ENCODE assay signal across 11 cellular contexts in genomic region chr2:105100064-105100840, GRCh38.
DNase-seq lines count a peak whose midpoint lies in the region; ATAC-seq, FAIRE-seq and TF ChIP-seq lines count a peak whose summit lies in the region.
"Had no signal": no experiment of that assay in that cellular context is flagged by ENCODE, and none has a peak within 500 bp of the region (broad histone marks: within the 10 kb centered on the region; RNA-seq: fewer than 3 reads in every experiment).

No MANE protein-coding gene starts in this region.

- H3K9ac ChIP-seq in GM12878 (ENCODE audit: control insufficient read depth, insufficient read depth, low read length): no peak overlapping the region

- no peak for DNase-seq in GM12892 (ENCODE audit: insufficient read length)
- peak; percentile 11 for DNase-seq in GM12878 (ENCODE audit: low read depth, low spot score)
- no peak for DNase-seq in activated T-helper 2 cell treated with anti-CD3 and anti-CD28 coated beads, Interferon-gamma antibody, Interleukin-2, Interleukin-4, amounts not matched to agents 10 μg/mL and 5 μg/mL and 100 μg/mL, durations not matched to agents 14 hours and 24 hours and 36 hours (ENCODE audit: low spot score)
- no peak for DNase-seq in foreskin fibroblast
- DNase-seq in stimulated activated CD8-positive, alpha-beta memory T cell treated with anti-CD3 and anti-CD28 coated beads, Interleukin-4, amount 100 ng/mL, for 48 hours: no peak
- no peak for DNase-seq in NCI-H748 treated with DMSO at 0.1 percent for 48 hours (lab: John Stamatoyannopoulos, UW)
- DNase-seq: activated T-cell treated with anti-CD3 and anti-CD28 coated beads, Interleukin-2, amount 50 U/mL, for 4 hours; T1000 had no signal

- H3K9me3 ChIP-seq in GM12878 (replicated peaks; ENCODE audit: control insufficient read depth, insufficient read depth, low read length): no peaks in the 10 kb centered on the region

- BruUV-seq in GM12878 (replicated peaks; lab: Mats Ljungman, UMichigan): no TSS peak

- H3K4me1 Mint-ChIP-seq in activated T-helper 2 cell treated with anti-CD3 and anti-CD28 coated beads, Interferon-gamma antibody, Interleukin-2, Interleukin-4, amounts not matched to agents 10 μg/mL and 5 μg/mL and 100 μg/mL, durations not matched to agents 14 hours and 24 hours and 36 hours (ENCODE audit: low read depth): peaks cover 5% of the 10 kb centered on the region

- H3K4me2 ChIP-seq in GM12878 (ENCODE audit: control insufficient read depth, insufficient read depth): no peak overlapping the region

- H3K79me2 ChIP-seq in GM12878 (ENCODE audit: control insufficient read depth, insufficient read depth, low read length): no peaks in the 10 kb centered on the region

- TF ChIP-seq RAD21 in GM12878 (IDR thresholded peaks at IDR 0.05; ENCODE audit: insufficient read depth, low read depth, low read length): no peak

- TF ChIP-seq POLR2A in GM12892 (IDR thresholded peaks at IDR 0.05; ENCODE audit: low read depth, low read length): no peak
- no peak for TF ChIP-seq POLR2A in GM12878 (IDR thresholded peaks at IDR 0.05; ENCODE audit: low read depth, low read length)

- no peaks in the 10 kb centered on the region for H4K20me1 ChIP-seq in GM12878 (ENCODE audit: control insufficient read depth, insufficient read depth)

- no peaks in the 10 kb centered on the region for H3K4me1 ChIP-seq in GM12878 (ENCODE audit: control insufficient read depth, insufficient read depth, low read length)

- RAD21 ChIA-PET in GM12878 (lab: Charles Lee; ENCODE audit: unreplicated experiment): no interaction called here

- FAIRE-seq in GM12892 (lab: Jason Lieb, UNC) (peak; percentile 38), GM12878 (lab: Jason Lieb, UNC) (no peak)

- peaks cover 26% of the 10 kb centered on the region for H3K36me3 Mint-ChIP-seq in activated T-helper 2 cell treated with anti-CD3 and anti-CD28 coated beads, Interferon-gamma antibody, Interleukin-2, Interleukin-4, amounts not matched to agents 10 μg/mL and 5 μg/mL and 100 μg/mL, durations not matched to agents 14 hours and 24 hours and 36 hours (ENCODE audit: low read depth)

- CTCF ChIA-PET in GM12878 (lab: Yijun Ruan, JAX): interaction anchor here (0.6 to 1.8 kb wide), 4 partner anchors 15 to 450 kb away, joined by 3 to 8 read pairs (median 3); no protein-coding TSS in a partner anchor

- H3K27me3 Mint-ChIP-seq in activated T-helper 2 cell treated with anti-CD3 and anti-CD28 coated beads, Interferon-gamma antibody, Interleukin-2, Interleukin-4, amounts not matched to agents 10 μg/mL and 5 μg/mL and 100 μg/mL, durations not matched to agents 14 hours and 24 hours and 36 hours (ENCODE audit: low read depth): no peaks in the 10 kb centered on the region

- no peak for TF ChIP-seq EP300 in GM12878 (IDR thresholded peaks at IDR 0.05; ENCODE audit: borderline replicate concordance in 1 of 2, control insufficient read depth in 1 of 2, low read depth in 2 of 2, low read length in 2 of 2)

- no peak for TF ChIP-seq CTCF in GM12878 (IDR thresholded peaks at IDR 0.05 in 2 of 3, conservative IDR thresholded peaks at IDR 0.05 in 1 of 3; ENCODE audit: control insufficient read depth in 2 of 3, extremely low read depth in 1 of 3, insufficient read depth in 1 of 3, low read depth in 3 of 3, low read length in 3 of 3)
- TF ChIP-seq CTCF in foreskin fibroblast (IDR thresholded peaks at IDR 0.05; ENCODE audit: low read depth, low read length): no peak

- no peak overlapping the region for H3K4me3 ChIP-seq in GM12878
- H3K4me3 ChIP-seq in foreskin fibroblast (ENCODE audit: low read depth in 1 of 2, low read length in 2 of 2): no peak overlapping the region

- peak; percentile 68 for ATAC-seq in GM21447 (IDR thresholded peaks at IDR 0.05; ENCODE audit: unreplicated experiment)
- ATAC-seq in HG03175 (IDR thresholded peaks at IDR 0.05; ENCODE audit: unreplicated experiment): peak; percentile 60
- peak; percentile 35; the same call in 2 of the 3 replicates for ATAC-seq in GM12878
- ATAC-seq: activated T-cell treated with anti-CD3 and anti-CD28 coated beads, Interleukin-2, amount 50 U/mL, for 4 hours had no signal

- in situ Hi-C loops in GM12878 (cut with MboI): no loop called here

- no peaks in the 10 kb centered on the region for H3K9me3 Mint-ChIP-seq in activated T-helper 2 cell treated with anti-CD3 and anti-CD28 coated beads, Interferon-gamma antibody, Interleukin-2, Interleukin-4, amounts not matched to agents 10 μg/mL and 5 μg/mL and 100 μg/mL, durations not matched to agents 14 hours and 24 hours and 36 hours
- H3K9me3 Mint-ChIP-seq: activated T-cell treated with anti-CD3 and anti-CD28 coated beads, Interleukin-2, amount 50 U/mL, for 4 hours; neural crest cell had no signal

- WGBS in GM12878 (ENCODE audit: insufficient coverage, insufficient replicate concordance, low lambda C conversion rate, missing lambda C conversion rate): 78% methylated on average over 9 of the region's 9 CpGs

- POLR2A ChIA-PET in GM12878 (lab: Charles Lee): no interaction called here

- H3K27ac Mint-ChIP-seq in activated T-helper 2 cell treated with anti-CD3 and anti-CD28 coated beads, Interferon-gamma antibody, Interleukin-2, Interleukin-4, amounts not matched to agents 10 μg/mL and 5 μg/mL and 100 μg/mL, durations not matched to agents 14 hours and 24 hours and 36 hours: no peak overlapping the region

- no peak overlapping the region for H3K27ac ChIP-seq in GM12878 (ENCODE audit: control insufficient read depth, insufficient read depth)

- intact Hi-C loops in GM12878 (cut with micrococcal nuclease; ENCODE audit: unreplicated experiment): no loop called here
- intact Hi-C loops in activated T-helper 2 cell treated with anti-CD3 and anti-CD28 coated beads, Interferon-gamma antibody, Interleukin-2, Interleukin-4, amounts not matched to agents 10 μg/mL and 5 μg/mL and 100 μg/mL, durations not matched to agents 14 hours and 24 hours and 36 hours (cut with micrococcal nuclease): no loop called here

- SMC1A ChIA-PET in GM12878 (lab: Charles Lee; ENCODE audit: uncharacterized antibody, unreplicated experiment): interaction anchor here (0.9 to 1.4 kb wide), 4 partner anchors 12 to 25 kb away, joined by 3 to 8 read pairs (median 3); no protein-coding TSS in a partner anchor

- no peak overlapping the region for H2AFZ ChIP-seq in GM12878 (ENCODE audit: control insufficient read depth, low read depth, low read length)

- H3K27me3 ChIP-seq in GM12878 (replicated peaks in 1 of 2; ENCODE audit: control insufficient read depth in 2 of 2, insufficient read depth in 2 of 2, low read length in 1 of 2): no peaks in the 10 kb centered on the region

- no peak overlapping the region for H3K4me3 Mint-ChIP-seq in activated T-helper 2 cell treated with anti-CD3 and anti-CD28 coated beads, Interferon-gamma antibody, Interleukin-2, Interleukin-4, amounts not matched to agents 10 μg/mL and 5 μg/mL and 100 μg/mL, durations not matched to agents 14 hours and 24 hours and 36 hours (ENCODE audit: low read depth)
- H3K4me3 Mint-ChIP-seq: activated T-cell treated with anti-CD3 and anti-CD28 coated beads, Interleukin-2, amount 50 U/mL, for 4 hours; neural crest cell had no signal

- peaks cover 4 to 13% of the 10 kb centered on the region in 2 experiments; a peak in 3 of 4 replicates for H3K36me3 ChIP-seq in GM12878 (ENCODE audit: control insufficient read depth in 2 of 2, insufficient read depth in 2 of 2, low read length in 1 of 2)

TF ChIP-seq in GM12878, 131 proteins besides CTCF, POLR2A, EP300 and RAD21:
- TF ChIP-seq NFYA (IDR thresholded peaks at IDR 0.05; ENCODE audit: borderline replicate concordance, low read depth, low read length) (no peak), SPI1 (IDR thresholded peaks at IDR 0.05; ENCODE audit: borderline replicate concordance, insufficient read depth, low read depth, low read length) (peak; percentile 76)
